Comparison of ENCODE assay signal across 16 cellular contexts in the genomic region with DNA sequence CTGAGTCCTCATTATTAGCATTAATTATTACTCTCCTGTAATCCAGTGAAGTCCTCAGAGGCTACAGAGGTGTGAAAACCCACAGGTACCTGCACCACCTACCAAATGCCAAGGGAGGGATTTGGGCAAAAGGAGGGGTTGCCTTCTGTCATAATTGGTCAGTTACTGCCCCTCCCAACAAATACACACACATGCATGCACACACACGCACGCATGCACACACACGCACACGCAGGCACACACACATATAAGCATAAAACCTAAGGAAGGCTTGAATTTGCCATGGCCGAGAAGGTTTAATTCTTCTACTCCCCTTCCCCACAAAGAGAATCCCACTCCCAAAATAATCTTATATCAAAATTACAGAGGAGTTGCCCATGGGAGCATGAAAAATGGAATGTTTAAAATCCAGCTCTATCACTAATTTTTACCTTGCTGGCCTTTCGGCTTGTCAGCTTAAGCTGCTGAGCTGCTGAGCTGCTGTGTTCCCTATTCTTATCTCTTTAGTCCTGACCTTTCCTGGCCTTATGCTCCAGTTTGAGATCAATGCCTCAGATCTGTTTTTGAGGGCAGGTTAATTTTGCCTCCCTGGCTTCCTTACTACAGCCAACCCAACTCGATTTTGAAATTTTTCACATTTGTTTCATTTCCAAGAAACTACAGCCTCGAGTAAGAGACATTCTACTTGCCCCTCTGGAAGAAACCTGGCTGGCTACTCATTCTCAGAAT.
"Had no signal": no experiment of that assay in that cellular context is flagged by ENCODE, and none has a peak within 500 bp of the region (broad histone marks: within the 10 kb centered on the region; RNA-seq: fewer than 3 reads in every experiment).

No MANE protein-coding gene starts in this region.

- ATAC-seq: esophagus mucosa, left colon, natural killer cell, WTC11 had no signal

- H3K27me3 ChIP-seq: breast epithelium, dorsolateral prefrontal cortex, suprapubic skin had no signal

- DNase-seq: activated CD4-positive, alpha-beta T cell treated with anti-CD3 and anti-CD28 coated beads for 48 hours; activated CD8-positive, alpha-beta memory T cell treated with anti-CD3 and anti-CD28 coated beads for 24 hours; activated effector memory CD4-positive, alpha-beta T cell treated with anti-CD3 and anti-CD28 coated beads, Interleukin-2, amount 50 U/mL, for 16 hours; amygdala; dorsolateral prefrontal cortex; left colon; natural killer cell; nucleus accumbens; stimulated activated CD4-positive, alpha-beta T cell treated with anti-CD3 and anti-CD28 coated beads, Interleukin-12 subunit alpha, Interleukin-12 subunit beta, amount 100 ng/mL, for 4 hours; stimulated activated naive CD4-positive, alpha-beta T cell treated with Interleukin-2 at 50 U/mL for 16 hours; SW 1271 had no signal

- H3K4me1 ChIP-seq: breast epithelium, prostate gland, suprapubic skin had no signal

- H3K27ac ChIP-seq: breast epithelium, dorsolateral prefrontal cortex, prostate gland, suprapubic skin had no signal

- H3K36me3 ChIP-seq: breast epithelium, prostate gland, suprapubic skin had no signal

- H3K9me3 ChIP-seq: breast epithelium, prostate gland, suprapubic skin had no signal

- H3K4me3 ChIP-seq: breast epithelium, dorsolateral prefrontal cortex, prostate gland, suprapubic skin had no signal
